ENCODE assay signal across 15 cellular contexts in the genomic region with DNA sequence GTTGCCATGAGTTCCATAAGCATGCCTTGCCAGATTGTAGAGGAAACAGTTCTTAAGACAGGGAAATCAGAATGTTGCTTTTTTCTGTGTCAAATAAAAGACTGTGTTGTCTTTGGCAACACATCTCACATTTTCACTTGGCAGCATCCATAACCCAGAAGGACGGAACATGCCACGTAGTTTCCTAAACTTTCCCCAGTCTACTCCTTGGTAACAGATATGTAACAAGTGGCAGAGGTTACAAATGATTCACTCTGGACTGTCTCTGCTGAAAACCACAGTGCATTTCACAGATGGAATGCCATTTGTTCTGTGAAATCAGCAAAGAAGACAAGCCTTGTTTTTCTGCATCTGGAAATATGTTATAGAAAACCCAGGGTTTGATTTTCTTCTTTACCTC.
A peak's percentile ranks its signal among the peaks of the same experiment; 100 is the strongest.
DNase-seq lines count a peak whose midpoint lies in the region; TF ChIP-seq lines count a peak whose summit lies in the region.
"Had no signal": no experiment of that assay in that cellular context is flagged by ENCODE, and none has a peak within 500 bp of the region (broad histone marks: within the 10 kb centered on the region; RNA-seq: fewer than 3 reads in every experiment).

No MANE protein-coding gene starts in this region.

- POLR2A ChIA-PET in HEK293 (lab: Yijun Ruan, JAX), result no interaction called here

- no peaks in the 10 kb centered on the region for H3K9me3 Mint-ChIP-seq in activated naive CD8-positive, alpha-beta T cell treated with anti-CD3 and anti-CD28 coated beads for 36 hours
- H3K9me3 Mint-ChIP-seq: natural killer cell treated with Interleukin-12 subunit alpha and Interleukin-12 subunit beta and Interleukin-15 and Interleukin-18, amount 100 ng/mL, for 72 hours had no signal

- H3K27ac ChIP-seq in HEK293 (ENCODE audit: extremely low read depth, low read depth, low read length), result no peak overlapping the region
- H3K27ac ChIP-seq: adrenal gland, heart left ventricle, left ventricle myocardium inferior had no signal

- H3K4me3 Mint-ChIP-seq in activated naive CD8-positive, alpha-beta T cell treated with anti-CD3 and anti-CD28 coated beads for 36 hours, result no peak overlapping the region
- H3K4me3 Mint-ChIP-seq: activated CD4-positive, alpha-beta T cell treated with anti-CD3 and anti-CD28 coated beads for 36 hours; natural killer cell treated with Interleukin-12 subunit alpha and Interleukin-12 subunit beta and Interleukin-15 and Interleukin-18, amount 100 ng/mL, for 72 hours; T-helper 17 cell had no signal

- no peaks in the 10 kb centered on the region for H3K36me3 Mint-ChIP-seq in activated naive CD8-positive, alpha-beta T cell treated with anti-CD3 and anti-CD28 coated beads for 36 hours
- H3K36me3 Mint-ChIP-seq: natural killer cell treated with Interleukin-12 subunit alpha and Interleukin-12 subunit beta and Interleukin-15 and Interleukin-18, amount 100 ng/mL, for 72 hours had no signal

- no peak overlapping the region for H3K4me3 ChIP-seq in HEK293 (ENCODE audit: low read depth, low read length)
- H3K4me3 ChIP-seq in astrocyte of the cerebellum (ENCODE audit: low read depth, low read length), result no peak overlapping the region
- no peak overlapping the region for H3K4me3 ChIP-seq in foreskin fibroblast (ENCODE audit: low read depth in 1 of 2, low read length in 2 of 2)
- H3K4me3 ChIP-seq: adrenal gland, heart left ventricle, left ventricle myocardium inferior had no signal

- TF ChIP-seq CTCF in HEK293 (tag by site-specific recombination; IDR thresholded peaks at IDR 0.05) (no peak), astrocyte of the cerebellum (IDR thresholded peaks at IDR 0.05; ENCODE audit: low read depth, low read length, missing control alignments) (no peak), foreskin fibroblast (IDR thresholded peaks at IDR 0.05; ENCODE audit: low read depth, low read length) (no peak)

- no peak overlapping the region for H3K27ac Mint-ChIP-seq in activated naive CD8-positive, alpha-beta T cell treated with anti-CD3 and anti-CD28 coated beads for 36 hours
- H3K27ac Mint-ChIP-seq: activated CD4-positive, alpha-beta T cell treated with anti-CD3 and anti-CD28 coated beads for 36 hours; natural killer cell treated with Interleukin-12 subunit alpha and Interleukin-12 subunit beta and Interleukin-15 and Interleukin-18, amount 100 ng/mL, for 72 hours; T-helper 17 cell had no signal

- CTCF ChIA-PET in HEK293 (lab: Yijun Ruan, JAX), result no interaction called here

- no peaks in the 10 kb centered on the region for H3K36me3 ChIP-seq in HEK293 (ENCODE audit: control insufficient read depth in 2 of 2, insufficient read depth in 1 of 2, low read length in 2 of 2)
- H3K36me3 ChIP-seq: adrenal gland, heart left ventricle, left ventricle myocardium inferior had no signal

- DNase-seq in astrocyte of the cerebellum (ENCODE audit: low read depth) (peak; percentile 79), foreskin fibroblast (peak; percentile 64 to 74), smooth muscle cell of the brain vasculature (ENCODE audit: low read depth, low spot score) (peak; percentile 32), globus pallidus (ENCODE audit: low spot score) (no peak)
- DNase-seq in activated naive CD8-positive, alpha-beta T cell treated with anti-CD3 and anti-CD28 coated beads for 36 hours, result no peak
- DNase-seq in activated CD4-positive, alpha-beta T cell treated with anti-CD3 and anti-CD28 coated beads for 1 hour, result no peak
- DNase-seq: activated CD4-positive, alpha-beta T cell treated with anti-CD3 and anti-CD28 coated beads for 36 hours; adrenal gland; heart left ventricle; left ventricle myocardium inferior; NCI-H146; small intestine; T-helper 17 cell had no signal

- no peaks in the 10 kb centered on the region for H3K9me3 ChIP-seq in HEK293 (ENCODE audit: control insufficient read depth, insufficient read depth, low read depth, low read length)
- H3K9me3 ChIP-seq: adrenal gland, heart left ventricle, left ventricle myocardium inferior had no signal

- H3K27me3 Mint-ChIP-seq in activated naive CD8-positive, alpha-beta T cell treated with anti-CD3 and anti-CD28 coated beads for 36 hours, result peaks cover 5% of the 10 kb centered on the region

- no peaks in the 10 kb centered on the region for H3K4me1 Mint-ChIP-seq in activated naive CD8-positive, alpha-beta T cell treated with anti-CD3 and anti-CD28 coated beads for 36 hours
- H3K4me1 Mint-ChIP-seq: activated CD4-positive, alpha-beta T cell treated with anti-CD3 and anti-CD28 coated beads for 36 hours had no signal

- H3K4me1 ChIP-seq in HEK293 (ENCODE audit: control insufficient read depth, insufficient read depth, low read length), result no peaks in the 10 kb centered on the region
- H3K4me1 ChIP-seq: adrenal gland, heart left ventricle, left ventricle myocardium inferior had no signal

- in situ Hi-C loops in astrocyte of the cerebellum (cut with HindIII; ENCODE audit: low sequenced_read_pairs), result no loop called here

TF ChIP-seq in HEK293, 187 proteins besides CTCF, POLR2A, EP300 and RAD21:
- TF ChIP-seq SCRT2 (tag by site-specific recombination; IDR thresholded peaks at IDR 0.05) (peak; percentile 36; the same call in 1 of the 2 replicates), ZNF223 (tag by site-specific recombination; IDR thresholded peaks at IDR 0.05) (no peak), ZNF555 (tag by site-specific recombination; conservative IDR thresholded peaks at IDR 0.05) (no peak)

Comparison
In these comparisons a context has a peak if more than half of its experiments do, and no peak if none do; other contexts are left out.
1. DNase-seq: peak in astrocyte of the cerebellum (single experiment), foreskin fibroblast (2 of 2) and smooth muscle cell of the brain vasculature (single experiment); none in activated naive CD8-positive, alpha-beta T cell treated with anti-CD3 and anti-CD28 coated beads for 36 hours (single experiment), activated CD4-positive, alpha-beta T cell treated with anti-CD3 and anti-CD28 coated beads for 1 hour (single experiment) and globus pallidus (single experiment).